Comparison of ENCODE assay signal across 1 cellular context in the genomic region with DNA sequence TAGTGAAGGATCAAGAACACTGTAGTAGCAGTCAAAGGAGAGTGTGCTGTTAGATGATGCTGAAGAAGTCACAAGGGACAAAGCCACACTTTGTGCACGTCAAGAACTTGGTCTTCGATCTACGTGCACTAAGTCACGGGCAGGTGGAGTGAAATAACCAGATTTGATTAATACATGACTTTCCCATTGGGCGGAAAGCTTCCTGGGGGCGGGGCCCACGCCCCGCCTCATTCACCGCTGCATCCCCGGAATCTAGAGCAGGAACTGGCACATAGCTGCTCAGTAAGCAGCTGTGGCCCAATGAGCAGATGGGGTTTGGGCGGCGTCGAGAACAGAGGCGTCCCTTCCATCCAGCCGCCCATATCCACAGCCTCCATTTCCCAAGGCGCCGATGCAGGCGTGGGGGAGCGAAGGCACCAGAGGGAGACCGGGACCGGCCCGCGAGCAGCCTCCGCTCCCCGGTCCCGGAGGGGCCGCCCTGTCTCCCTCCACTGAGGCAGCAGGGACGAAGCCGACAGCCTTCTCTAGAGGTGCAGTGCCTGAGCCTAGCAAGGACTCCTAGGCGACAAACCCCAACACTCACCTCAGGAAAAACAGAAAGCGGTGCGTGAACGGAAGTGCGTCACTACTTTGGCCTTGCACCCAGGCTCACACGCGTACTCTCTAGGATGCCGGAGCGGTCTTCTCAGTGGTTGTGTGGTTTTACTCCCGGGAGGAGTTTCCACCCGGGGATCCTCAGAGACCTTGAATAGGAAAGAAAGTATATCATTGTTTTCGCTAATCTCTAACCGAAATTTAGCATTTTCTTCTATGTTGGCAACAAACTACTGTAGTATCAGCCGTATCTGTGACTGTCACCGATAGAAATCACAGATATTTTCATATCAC.
TF ChIP-seq lines count a peak whose summit lies in the region.

No MANE protein-coding gene starts in this region.

TF ChIP-seq in HepG2, 621 proteins besides CTCF, POLR2A, EP300 and RAD21 (continued from another document and continues in another):
- TF ChIP-seq ZNF280D (CRISPR knock-in tag; IDR thresholded peaks at IDR 0.05) (0 out of 2 replicates have a peak, but pooled peaks have one; percentile 28), AGO1 (IDR thresholded peaks at IDR 0.05; ENCODE audit: low read depth, low read length, poor library complexity, severe bottlenecking) (peak; percentile 72), SALL2 (CRISPR knock-in tag; IDR thresholded peaks at IDR 0.05) (peak; percentile 60; the same call in 1 of the 2 replicates), HMGXB4 (CRISPR knock-in tag; IDR thresholded peaks at IDR 0.05; ENCODE audit: borderline replicate concordance in 1 of 2, low read depth in 1 of 2) (peak; percentile 82 to 88; a peak in 2 of 4 replicates), THAP11 (CRISPR knock-in tag; IDR thresholded peaks at IDR 0.05) (peak; percentile 94), U2AF2 (IDR thresholded peaks at IDR 0.05; ENCODE audit: low read depth, low read length) (no peak), HES4 (CRISPR knock-in tag; IDR thresholded peaks at IDR 0.05; ENCODE audit: borderline replicate concordance) (peak; percentile 39; the same call in 1 of the 2 replicates), ELF3 (CRISPR knock-in tag; IDR thresholded peaks at IDR 0.05) (peak; percentile 61), ELF1 (CRISPR knock-in tag; IDR thresholded peaks at IDR 0.05) (peak; percentile 77), HNF4G (IDR thresholded peaks at IDR 0.05; ENCODE audit: borderline replicate concordance, low read depth, low read length) (peak; percentile 29; the same call in 1 of the 2 replicates), HNF4G (CRISPR knock-in tag; IDR thresholded peaks at IDR 0.05; ENCODE audit: borderline replicate concordance, low read depth) (0 out of 2 replicates have a peak, but pooled peaks have one; percentile 55), ZNF18 (CRISPR knock-in tag; IDR thresholded peaks at IDR 0.05; ENCODE audit: insufficient replicate concordance) (no peak), JARID2 (CRISPR knock-in tag; IDR thresholded peaks at IDR 0.05; ENCODE audit: insufficient replicate concordance) (peak; percentile 56), JUN (CRISPR knock-in tag; IDR thresholded peaks at IDR 0.05) (0 out of 2 replicates have a peak, but pooled peaks have one; percentile 26), HCFC1 (IDR thresholded peaks at IDR 0.05; ENCODE audit: low read depth, low read length) (peak; percentile 49; the same call in 1 of the 2 replicates), KLF13 (CRISPR knock-in tag; IDR thresholded peaks at IDR 0.05) (peak; percentile 68; the same call in 1 of the 2 replicates), KDM5A (IDR thresholded peaks at IDR 0.05; ENCODE audit: borderline replicate concordance, low read length) (peak; percentile 97), ZNF207 (IDR thresholded peaks at IDR 0.05; ENCODE audit: borderline replicate concordance) (no peak), ZBTB26 (CRISPR knock-in tag; IDR thresholded peaks at IDR 0.05; ENCODE audit: borderline replicate concordance) (peak; percentile 74), ZNF253 (CRISPR knock-in tag; IDR thresholded peaks at IDR 0.05; ENCODE audit: borderline replicate concordance) (peak; percentile 50; the same call in 1 of the 2 replicates), CBX5 (CRISPR knock-in tag; IDR thresholded peaks at IDR 0.05; ENCODE audit: borderline replicate concordance) (peak; percentile 87; the same call in 1 of the 2 replicates), RXRA (CRISPR knock-in tag; IDR thresholded peaks at IDR 0.05) (peak; percentile 82), RXRB (CRISPR knock-in tag; IDR thresholded peaks at IDR 0.05; ENCODE audit: borderline replicate concordance) (peak; percentile 56), ZSCAN25 (CRISPR knock-in tag; IDR thresholded peaks at IDR 0.05) (peak; percentile 98), GATAD2A (CRISPR knock-in tag; IDR thresholded peaks at IDR 0.05) (peak; percentile 64), HOXA5 (CRISPR knock-in tag; IDR thresholded peaks at IDR 0.05) (peak; percentile 90), ZNF766 (CRISPR knock-in tag; IDR thresholded peaks at IDR 0.05; ENCODE audit: borderline replicate concordance) (peak; percentile 65; the same call in 1 of the 2 replicates), SRY (CRISPR knock-in tag; IDR thresholded peaks at IDR 0.05) (peak; percentile 87), RFXAP (CRISPR knock-in tag; IDR thresholded peaks at IDR 0.05; ENCODE audit: borderline replicate concordance) (peak; percentile 65; the same call in 1 of the 2 replicates)
- TF ChIP-seq, protein P1, sequence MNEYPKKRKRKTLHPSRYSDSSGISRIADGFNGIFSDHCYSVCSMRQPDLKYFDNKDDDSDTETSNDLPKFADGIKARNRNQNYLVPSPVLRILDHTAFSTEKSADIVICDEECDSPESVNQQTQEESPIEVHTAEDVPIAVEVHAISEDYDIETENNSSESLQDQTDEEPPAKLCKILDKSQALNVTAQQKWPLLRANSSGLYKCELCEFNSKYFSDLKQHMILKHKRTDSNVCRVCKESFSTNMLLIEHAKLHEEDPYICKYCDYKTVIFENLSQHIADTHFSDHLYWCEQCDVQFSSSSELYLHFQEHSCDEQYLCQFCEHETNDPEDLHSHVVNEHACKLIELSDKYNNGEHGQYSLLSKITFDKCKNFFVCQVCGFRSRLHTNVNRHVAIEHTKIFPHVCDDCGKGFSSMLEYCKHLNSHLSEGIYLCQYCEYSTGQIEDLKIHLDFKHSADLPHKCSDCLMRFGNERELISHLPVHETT (CRISPR knock-in tag; conservative IDR thresholded peaks at IDR 0.05) = no peak
- TF ChIP-seq, protein P2, sequence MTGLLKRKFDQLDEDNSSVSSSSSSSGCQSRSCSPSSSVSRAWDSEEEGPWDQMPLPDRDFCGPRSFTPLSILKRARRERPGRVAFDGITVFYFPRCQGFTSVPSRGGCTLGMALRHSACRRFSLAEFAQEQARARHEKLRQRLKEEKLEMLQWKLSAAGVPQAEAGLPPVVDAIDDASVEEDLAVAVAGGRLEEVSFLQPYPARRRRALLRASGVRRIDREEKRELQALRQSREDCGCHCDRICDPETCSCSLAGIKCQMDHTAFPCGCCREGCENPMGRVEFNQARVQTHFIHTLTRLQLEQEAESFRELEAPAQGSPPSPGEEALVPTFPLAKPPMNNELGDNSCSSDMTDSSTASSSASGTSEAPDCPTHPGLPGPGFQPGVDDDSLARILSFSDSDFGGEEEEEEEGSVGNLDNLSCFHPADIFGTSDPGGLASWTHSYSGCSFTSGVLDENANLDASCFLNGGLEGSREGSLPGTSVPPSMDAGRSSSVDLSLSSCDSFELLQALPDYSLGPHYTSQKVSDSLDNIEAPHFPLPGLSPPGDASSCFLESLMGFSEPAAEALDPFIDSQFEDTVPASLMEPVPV (CRISPR knock-in tag; IDR thresholded peaks at IDR 0.05) = peak; percentile 80; the same call in 1 of the 2 replicates
- TF ChIP-seq, protein P3, sequence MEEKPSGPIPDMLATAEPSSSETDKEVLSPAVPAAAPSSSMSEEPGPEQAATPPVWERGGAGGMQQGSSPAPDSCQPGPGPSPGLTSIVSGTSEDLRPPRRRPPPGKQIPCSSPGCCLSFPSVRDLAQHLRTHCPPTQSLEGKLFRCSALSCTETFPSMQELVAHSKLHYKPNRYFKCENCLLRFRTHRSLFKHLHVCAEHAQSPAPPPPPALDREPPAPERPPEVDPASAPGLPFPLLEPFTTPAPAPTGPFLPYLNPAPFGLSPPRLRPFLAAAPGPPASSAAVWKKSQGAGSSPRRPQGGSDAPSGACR (CRISPR knock-in tag; IDR thresholded peaks at IDR 0.05) = peak; percentile 72; the same call in 1 of the 2 replicates
- TF ChIP-seq, protein P4, sequence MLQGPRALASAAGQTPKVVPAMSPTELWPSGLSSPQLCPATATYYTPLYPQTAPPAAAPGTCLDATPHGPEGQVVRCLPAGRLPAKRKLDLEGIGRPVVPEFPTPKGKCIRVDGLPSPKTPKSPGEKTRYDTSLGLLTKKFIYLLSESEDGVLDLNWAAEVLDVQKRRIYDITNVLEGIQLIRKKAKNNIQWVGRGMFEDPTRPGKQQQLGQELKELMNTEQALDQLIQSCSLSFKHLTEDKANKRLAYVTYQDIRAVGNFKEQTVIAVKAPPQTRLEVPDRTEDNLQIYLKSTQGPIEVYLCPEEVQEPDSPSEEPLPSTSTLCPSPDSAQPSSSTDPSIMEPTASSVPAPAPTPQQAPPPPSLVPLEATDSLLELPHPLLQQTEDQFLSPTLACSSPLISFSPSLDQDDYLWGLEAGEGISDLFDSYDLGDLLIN (CRISPR knock-in tag; IDR thresholded peaks at IDR 0.05; ENCODE audit: borderline replicate concordance) = 0 out of 2 replicates have a peak, but pooled peaks have one; percentile 30
